Comparison of ENCODE assay signal across 13 cellular contexts in the genomic region with DNA sequence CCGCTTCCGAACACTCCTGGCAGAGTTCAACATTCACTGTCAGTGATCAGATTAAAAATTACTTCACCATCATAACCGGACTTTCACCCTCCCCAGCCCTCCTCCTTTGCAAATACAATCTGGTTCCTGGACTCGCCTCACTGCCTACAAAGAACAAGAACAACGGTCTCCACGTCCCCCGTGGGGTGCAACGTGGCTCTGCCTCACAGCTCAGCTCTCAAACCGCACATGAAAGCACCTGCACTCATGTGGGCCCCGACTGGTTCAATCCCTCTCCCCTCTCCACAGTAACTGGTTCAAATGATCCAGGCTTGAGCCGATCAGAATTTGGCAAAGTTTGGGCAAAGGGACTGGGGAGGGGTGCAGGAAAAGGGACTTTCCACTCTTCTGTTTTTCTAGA. TPM values are rescaled to one million over a fixed set of nuclear protein-coding genes. Genes with fewer than 3 reads are reported as not detected.
A peak's percentile ranks its signal among the peaks of the same experiment; 100 is the strongest.
DNase-seq lines count a peak whose midpoint lies in the region; ATAC-seq and TF ChIP-seq lines count a peak whose summit lies in the region.
"Had no signal": no experiment of that assay in that cellular context is flagged by ENCODE, and none has a peak within 500 bp of the region (broad histone marks: within the 10 kb centered on the region; RNA-seq: fewer than 3 reads in every experiment).

No MANE protein-coding gene starts in this region.

- no peaks in the 10 kb centered on the region for H3K9me3 ChIP-seq in liver (ENCODE audit: control insufficient read depth in 4 of 4, low read length in 3 of 4)
- no peaks in the 10 kb centered on the region for H3K9me3 ChIP-seq in subcutaneous abdominal adipose tissue (ENCODE audit: control insufficient read depth in 5 of 5, low read length in 5 of 5)

- no peak for TF ChIP-seq CTCF in brain (conservative IDR thresholded peaks at IDR 0.05)
- no peak for TF ChIP-seq CTCF in liver (IDR thresholded peaks at IDR 0.05; ENCODE audit: low read depth, low read length, missing input control)

- H3K27ac ChIP-seq in liver (ENCODE audit: low read depth in 1 of 2, low read length in 2 of 2) (peak overlapping the region; percentile 63 to 76), subcutaneous abdominal adipose tissue (ENCODE audit: low read depth, low read length) (peak overlapping the region; percentile 30), caudate nucleus (ENCODE audit: low read depth, low read length) (no peak overlapping the region)

- H3K9me3 Mint-ChIP-seq in brain: no peaks in the 10 kb centered on the region
- no peaks in the 10 kb centered on the region for H3K9me3 Mint-ChIP-seq in activated CD4-positive, alpha-beta memory T cell treated with anti-CD3 and anti-CD28 coated beads for 36 hours
- H3K9me3 Mint-ChIP-seq: activated naive CD4-positive, alpha-beta T cell treated with anti-CD3 and anti-CD28 coated beads for 36 hours had no signal

- peak; percentile 55 for ATAC-seq in GM21423 (IDR thresholded peaks at IDR 0.05; ENCODE audit: unreplicated experiment)

- WGBS in liver: 21% methylated on average over 11 of the region's 11 CpGs

- H3K4me1 Mint-ChIP-seq in brain: peaks cover 35% of the 10 kb centered on the region
- peaks cover 3% of the 10 kb centered on the region for H3K4me1 Mint-ChIP-seq in activated CD4-positive, alpha-beta memory T cell treated with anti-CD3 and anti-CD28 coated beads for 36 hours (ENCODE audit: low read depth)

- H3K27me3 ChIP-seq in liver (ENCODE audit: control insufficient read depth in 4 of 4, insufficient read depth in 4 of 4, low read length in 3 of 4) (no peaks in the 10 kb centered on the region), subcutaneous abdominal adipose tissue (ENCODE audit: control insufficient read depth in 5 of 5, insufficient read depth in 4 of 5, low read length in 5 of 5) (peaks cover 0 to 3% (median 0%) of the 10 kb centered on the region in 5 donors)

- no peaks in the 10 kb centered on the region for H3K27me3 Mint-ChIP-seq in brain
- no peaks in the 10 kb centered on the region for H3K27me3 Mint-ChIP-seq in activated CD4-positive, alpha-beta memory T cell treated with anti-CD3 and anti-CD28 coated beads for 36 hours

- POLR2A ChIA-PET in activated CD4-positive, alpha-beta memory T cell treated with anti-CD3 and anti-CD28 coated beads for 36 hours (lab: Charles Lee): no interaction called here

- H3K4me3 ChIP-seq in liver (ENCODE audit: low read depth in 1 of 3, low read length in 3 of 3): no peak overlapping the region
- no peak overlapping the region for H3K4me3 ChIP-seq in subcutaneous abdominal adipose tissue (ENCODE audit: low read depth in 1 of 5, low read length in 5 of 5)

- intact Hi-C loops in activated CD4-positive, alpha-beta memory T cell treated with anti-CD3 and anti-CD28 coated beads for 36 hours (cut with micrococcal nuclease): no loop called here

- H3K4me1 ChIP-seq in liver (ENCODE audit: control insufficient read depth in 4 of 4, insufficient read depth in 4 of 4, low read length in 3 of 4) (peaks cover 2 to 22% (median 20%) of the 10 kb centered on the region in 4 donors), subcutaneous abdominal adipose tissue (ENCODE audit: control insufficient read depth in 5 of 5, insufficient read depth in 5 of 5, low read length in 5 of 5) (peaks cover 4 to 22% (median 8%) of the 10 kb centered on the region in 5 donors)

- H3K36me3 Mint-ChIP-seq in brain: peaks cover 54% of the 10 kb centered on the region
- peaks cover 20% of the 10 kb centered on the region for H3K36me3 Mint-ChIP-seq in activated CD4-positive, alpha-beta memory T cell treated with anti-CD3 and anti-CD28 coated beads for 36 hours

- peak overlapping the region in 1 of 2 donors; percentile 36 for H3K9ac ChIP-seq in liver (ENCODE audit: low read depth in 1 of 2, low read length in 2 of 2)
- no peak overlapping the region for H3K9ac ChIP-seq in subcutaneous abdominal adipose tissue (ENCODE audit: low read length in 5 of 5)

- peak overlapping the region in 3 of 5 experiments; percentile 21 to 96 (median 68) for H3K27ac Mint-ChIP-seq in brain
- no peak overlapping the region for H3K27ac Mint-ChIP-seq in activated CD4-positive, alpha-beta memory T cell treated with anti-CD3 and anti-CD28 coated beads for 36 hours
- H3K27ac Mint-ChIP-seq: activated naive CD4-positive, alpha-beta T cell treated with anti-CD3 and anti-CD28 coated beads for 36 hours had no signal

- DNase-seq in caudate nucleus (lab: John Stamatoyannopoulos, UW) (no peak), COLO829 (ENCODE audit: low spot score) (no peak), NCI-H146 (lab: John Stamatoyannopoulos, UW) (no peak)
- no peak for DNase-seq in activated CD4-positive, alpha-beta memory T cell treated with anti-CD3 and anti-CD28 coated beads for 36 hours
- DNase-seq: activated naive CD4-positive, alpha-beta T cell treated with anti-CD3 and anti-CD28 coated beads for 36 hours; COR-L47; foreskin melanocyte; NCI-H446; retina had no signal

- peak overlapping the region in 1 of 5 experiments; percentile 3 for H3K4me3 Mint-ChIP-seq in brain
- no peak overlapping the region for H3K4me3 Mint-ChIP-seq in activated CD4-positive, alpha-beta memory T cell treated with anti-CD3 and anti-CD28 coated beads for 36 hours
- H3K4me3 Mint-ChIP-seq: activated naive CD4-positive, alpha-beta T cell treated with anti-CD3 and anti-CD28 coated beads for 36 hours had no signal

- peak in 1 of 2 donors; percentile 37 for TF ChIP-seq RAD21 in liver (IDR thresholded peaks at IDR 0.05)

- CTCF ChIA-PET in activated CD4-positive, alpha-beta memory T cell treated with anti-CD3 and anti-CD28 coated beads for 36 hours (lab: Charles Lee): no interaction called here

- H3K36me3 ChIP-seq in liver (ENCODE audit: control insufficient read depth in 4 of 4, insufficient read depth in 3 of 4, low read depth in 1 of 4, low read length in 3 of 4): peaks cover 9 to 27% (median 19%) of the 10 kb centered on the region in 4 donors
- peaks cover 0 to 58% (median 34%) of the 10 kb centered on the region in 5 donors for H3K36me3 ChIP-seq in subcutaneous abdominal adipose tissue (ENCODE audit: control insufficient read depth in 5 of 5, insufficient read depth in 5 of 5, low read length in 5 of 5)

TF ChIP-seq in liver, 16 proteins besides CTCF, POLR2A, EP300 and RAD21 (continues in another document):
- TF ChIP-seq ZBTB33 (IDR thresholded peaks at IDR 0.05): no peak
- TF ChIP-seq REST (IDR thresholded peaks at IDR 0.05): peak; percentile 33
- peak in 1 of 2 donors; percentile 23 for TF ChIP-seq JUND (IDR thresholded peaks at IDR 0.05)
- TF ChIP-seq TAF1 (conservative IDR thresholded peaks at IDR 0.05): no peak
- no peak for TF ChIP-seq NR2F2 (IDR thresholded peaks at IDR 0.05)
- no peak for TF ChIP-seq ATF3 (IDR thresholded peaks at IDR 0.05)
- TF ChIP-seq SP1 (IDR thresholded peaks at IDR 0.05): peak; percentile 98
- TF ChIP-seq FOXA2 (IDR thresholded peaks at IDR 0.05): no peak
- TF ChIP-seq HNF4A (conservative IDR thresholded peaks at IDR 0.05): peak; percentile 78 to 88

RNA-seq across cellular contexts. Expression of gene ASB13, which starts 21.0 kb away (rescaled TPM):
- 13.7 TPM for polyA plus RNA-seq in brain (ENCODE audit: insufficient read depth, low read depth, low replicate concordance)
- 10 to 100 TPM in 1 of 2 donors, 1 to 10 TPM in 1; 8.5 to 48.3 TPM for total RNA-seq in liver
- polyA plus RNA-seq in liver: 10 to 100 TPM; 40.8 to 44.2 TPM
- 10 to 100 TPM; 12.1 to 12.5 TPM for total RNA-seq in activated CD4-positive, alpha-beta memory T cell treated with anti-CD3 and anti-CD28 coated beads for 36 hours

RNA-seq across cellular contexts. Expression of gene TASOR2, which starts 39.3 kb away (rescaled TPM):
- polyA plus RNA-seq in brain (ENCODE audit: insufficient read depth, low read depth, low replicate concordance) (14.4 TPM), liver (1 to 10 TPM; 7.6 to 9.5 TPM)
- total RNA-seq in liver: 10 to 100 TPM; 18.9 to 40.3 TPM
- 10 to 100 TPM; 41.8 to 43.8 TPM for total RNA-seq in activated CD4-positive, alpha-beta memory T cell treated with anti-CD3 and anti-CD28 coated beads for 36 hours
